1 cellular context compared by ENCODE assay signal in the genomic region with DNA sequence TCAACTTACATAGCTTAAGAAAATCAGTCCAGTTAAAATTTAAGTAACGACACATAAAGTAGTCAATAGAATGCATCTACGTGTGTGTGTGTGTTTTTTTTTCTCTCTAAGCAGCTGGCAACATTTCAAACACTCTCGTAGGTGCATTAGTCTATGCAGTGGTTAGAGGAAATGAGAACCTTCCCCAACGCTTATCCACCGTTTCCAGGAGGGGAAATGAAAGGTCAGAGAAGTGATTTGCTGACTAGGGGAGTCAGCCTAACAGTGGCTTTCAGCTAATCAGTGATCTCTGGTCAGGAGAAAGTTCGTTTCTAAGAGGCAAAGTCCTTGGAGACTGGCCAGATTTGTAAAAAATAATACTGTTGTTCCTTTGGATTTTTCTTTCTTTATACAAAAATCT.
TF ChIP-seq lines count a peak whose summit lies in the region.

No MANE protein-coding gene starts in this region.

TF ChIP-seq in H1, 55 proteins besides CTCF, POLR2A, EP300 and RAD21 (continued from another document):
- no peak for TF ChIP-seq YY1 (IDR thresholded peaks at IDR 0.05; ENCODE audit: low read depth, low read length)
